13 cellular contexts compared by ENCODE assay signal in genomic region chr9:37921546-37922300, GRCh38. TPM values are rescaled to one million over a fixed set of nuclear protein-coding genes. Genes with fewer than 3 reads are reported as not detected.
DNase-seq lines count a peak whose midpoint lies in the region; ATAC-seq and TF ChIP-seq lines count a peak whose summit lies in the region.
"Had no signal": no experiment of that assay in that cellular context is flagged by ENCODE, and none has a peak within 500 bp of the region (broad histone marks: within the 10 kb centered on the region; RNA-seq: fewer than 3 reads in every experiment).

No MANE protein-coding gene starts in this region.

- H3K4me1 ChIP-seq in lower lobe of right lung = peaks cover 55% of the 10 kb centered on the region
- H3K4me1 ChIP-seq in thoracic aorta (ENCODE audit: control insufficient read depth in 1 of 2, low read depth in 2 of 2) = peaks cover 3 to 43% of the 10 kb centered on the region in 2 donors

- H3K27ac ChIP-seq in lower lobe of right lung (no peak overlapping the region), thoracic aorta (no peak overlapping the region)

- intact Hi-C loops in lower lobe of right lung (cut with DNase I) = no loop called here
- intact Hi-C loops in activated CD4-positive, alpha-beta memory T cell treated with anti-CD3 and anti-CD28 coated beads for 36 hours (cut with micrococcal nuclease) = no loop called here

- CTCF ChIA-PET in activated CD4-positive, alpha-beta memory T cell treated with anti-CD3 and anti-CD28 coated beads for 36 hours (lab: Charles Lee) = interaction anchor here (1.1 kb wide), 1 partner anchor 166 kb away, joined by 3 read pairs; no protein-coding TSS in a partner anchor

- no peaks in the 10 kb centered on the region for H3K4me1 Mint-ChIP-seq in activated T-helper 17 cell treated with anti-CD3 and anti-CD28 coated beads, Interleukin-2, amount 50 U/mL, for 72 hours
- H3K4me1 Mint-ChIP-seq in activated CD4-positive, alpha-beta memory T cell treated with anti-CD3 and anti-CD28 coated beads for 36 hours (ENCODE audit: low read depth) = peaks cover 2% of the 10 kb centered on the region

- H3K4me3 ChIP-seq in epithelial cell of esophagus (ENCODE audit: low read length) (no peak overlapping the region), lower lobe of right lung (no peak overlapping the region), thoracic aorta (no peak overlapping the region)
- H3K4me3 ChIP-seq: lung had no signal

- TF ChIP-seq CTCF in epithelial cell of esophagus (IDR thresholded peaks at IDR 0.05; ENCODE audit: insufficient read depth, low read depth, low read length, missing control alignments) (peak; percentile 78), lower lobe of right lung (IDR thresholded peaks at IDR 0.05) (peak; percentile 14), thoracic aorta (IDR thresholded peaks at IDR 0.05) (peak; percentile 24)

- in situ Hi-C loops in ACHN (cut with HindIII; ENCODE audit: low pct_ligation_motif_present, low pct_unique_long_range_greater_than_20kb, low sequenced_read_pairs) = no loop called here

- no peaks in the 10 kb centered on the region for H3K36me3 Mint-ChIP-seq in activated T-helper 17 cell treated with anti-CD3 and anti-CD28 coated beads, Interleukin-2, amount 50 U/mL, for 72 hours (ENCODE audit: low read depth)
- H3K36me3 Mint-ChIP-seq in activated CD4-positive, alpha-beta memory T cell treated with anti-CD3 and anti-CD28 coated beads for 36 hours = no peaks in the 10 kb centered on the region

- no peak overlapping the region for H3K4me3 Mint-ChIP-seq in activated T-helper 17 cell treated with anti-CD3 and anti-CD28 coated beads, Interleukin-2, amount 50 U/mL, for 72 hours
- no peak overlapping the region for H3K4me3 Mint-ChIP-seq in activated CD4-positive, alpha-beta memory T cell treated with anti-CD3 and anti-CD28 coated beads for 36 hours

- no peaks in the 10 kb centered on the region for H3K9me3 Mint-ChIP-seq in activated T-helper 17 cell treated with anti-CD3 and anti-CD28 coated beads, Interleukin-2, amount 50 U/mL, for 72 hours
- no peaks in the 10 kb centered on the region for H3K9me3 Mint-ChIP-seq in activated CD4-positive, alpha-beta memory T cell treated with anti-CD3 and anti-CD28 coated beads for 36 hours

- H3K36me3 ChIP-seq in lower lobe of right lung (peaks cover 20% of the 10 kb centered on the region), thoracic aorta (peaks cover 13% of the 10 kb centered on the region)

- no peaks in the 10 kb centered on the region for H3K27me3 Mint-ChIP-seq in activated T-helper 17 cell treated with anti-CD3 and anti-CD28 coated beads, Interleukin-2, amount 50 U/mL, for 72 hours
- no peaks in the 10 kb centered on the region for H3K27me3 Mint-ChIP-seq in activated CD4-positive, alpha-beta memory T cell treated with anti-CD3 and anti-CD28 coated beads for 36 hours

- DNase-seq in epithelial cell of esophagus (ENCODE audit: low read depth) (peak; percentile 94), lower lobe of right lung (no peak), thoracic aorta (ENCODE audit: low spot score) (no peak), ACHN (no peak)
- no peak for DNase-seq in activated CD4-positive, alpha-beta memory T cell treated with anti-CD3 and anti-CD28 coated beads for 36 hours
- DNase-seq: activated CD4-positive, alpha-beta T cell treated with anti-CD3 and anti-CD28 coated beads, Interleukin-2, amount 50 U/mL, for 4 hours; activated naive CD4-positive, alpha-beta T cell treated with Interleukin-2 at 50 U/mL for 16 hours; cortex of kidney; NCI-H2029 treated with DMSO at 0.1 percent for 48 hours had no signal

- POLR2A ChIA-PET in activated CD4-positive, alpha-beta memory T cell treated with anti-CD3 and anti-CD28 coated beads for 36 hours (lab: Charles Lee) = no interaction called here

- H3K27me3 ChIP-seq in lower lobe of right lung (ENCODE audit: low read depth) (no peaks in the 10 kb centered on the region), thoracic aorta (replicated peaks; ENCODE audit: insufficient read depth) (no peaks in the 10 kb centered on the region)

- peak overlapping the region; percentile 6 for H3K27ac Mint-ChIP-seq in activated T-helper 17 cell treated with anti-CD3 and anti-CD28 coated beads, Interleukin-2, amount 50 U/mL, for 72 hours
- H3K27ac Mint-ChIP-seq in activated CD4-positive, alpha-beta memory T cell treated with anti-CD3 and anti-CD28 coated beads for 36 hours = no peak overlapping the region

- ATAC-seq in activated T-helper 17 cell treated with anti-CD3 and anti-CD28 coated beads, Interleukin-2, amount 50 U/mL, for 72 hours (replicated peaks) = no peak
- ATAC-seq in lower lobe of right lung = peak; percentile 3 to 48
- no peak for ATAC-seq in thoracic aorta (ENCODE audit: insufficient number of reproducible peaks, low FRiP score, low read depth)
- ATAC-seq in GM18873 (IDR thresholded peaks at IDR 0.05; ENCODE audit: low FRiP score, unreplicated experiment) = no peak
- ATAC-seq: Panc1 had no signal

- H3K9me3 ChIP-seq in lower lobe of right lung = no peaks in the 10 kb centered on the region
- no peaks in the 10 kb centered on the region for H3K9me3 ChIP-seq in thoracic aorta

RNA-seq across cellular contexts. Expression of gene SLC25A51, which starts 17.8 kb away (rescaled TPM):
- total RNA-seq in activated T-helper 17 cell treated with anti-CD3 and anti-CD28 coated beads, Interleukin-2, amount 50 U/mL, for 72 hours = 10 to 100 TPM; 20.4 to 34.7 TPM
- total RNA-seq in lower lobe of right lung (23.8 TPM), thoracic aorta (10 to 100 TPM; 29.9 to 39.1 TPM)
- 10 to 100 TPM; 24.0 to 25.8 TPM for total RNA-seq in activated CD4-positive, alpha-beta memory T cell treated with anti-CD3 and anti-CD28 coated beads for 36 hours

Comparison
In these comparisons a context has a peak if more than half of its experiments do, and no peak if none do; other contexts are left out.
1. ATAC-seq: peak in lower lobe of right lung (2 of 2); none in activated T-helper 17 cell treated with anti-CD3 and anti-CD28 coated beads, Interleukin-2, amount 50 U/mL, for 72 hours (single experiment), thoracic aorta (single experiment) and GM18873 (single experiment).
2. CTCF ChIP-seq: peak in every context shown above with its lines; median percentile 78 in epithelial cell of esophagus; 24 in thoracic aorta; 14 in lower lobe of right lung.